In the genomic region with DNA sequence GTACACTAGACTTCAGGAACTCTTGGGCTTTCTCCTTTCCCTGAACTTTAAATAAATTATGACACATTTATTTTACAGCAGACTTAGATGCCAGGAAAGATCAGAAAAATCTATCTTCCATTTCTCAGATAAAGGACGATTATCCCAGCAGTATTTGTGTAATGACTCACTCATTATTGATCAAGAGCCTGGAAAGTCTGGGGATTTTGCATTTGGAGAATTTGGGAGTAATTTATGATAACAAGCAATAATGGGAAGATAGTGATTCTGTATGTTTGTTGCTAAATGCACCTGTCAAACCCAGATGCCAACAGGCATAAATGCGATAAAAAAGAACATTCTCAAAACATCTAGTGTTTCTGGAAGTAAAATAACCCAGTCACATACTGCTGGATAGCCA, we compare ENCODE assay signal across 27 cellular contexts.
"Had no signal": no experiment of that assay in that cellular context is flagged by ENCODE, and none has a peak within 500 bp of the region (broad histone marks: within the 10 kb centered on the region; RNA-seq: fewer than 3 reads in every experiment).

No MANE protein-coding gene starts in this region.

- H3K4me3 ChIP-seq: colonic mucosa, coronary artery, dorsolateral prefrontal cortex, esophagus muscularis mucosa, esophagus squamous epithelium, gastrocnemius medialis, gastroesophageal sphincter, heart left ventricle, heart right ventricle had no signal

- H3K27ac ChIP-seq: colonic mucosa, coronary artery, dorsolateral prefrontal cortex, epithelial cell of prostate, esophagus muscularis mucosa, esophagus squamous epithelium, foreskin keratinocyte, gastrocnemius medialis, gastroesophageal sphincter, heart left ventricle, heart right ventricle had no signal

- H3K4me3 Mint-ChIP-seq: dendritic cell treated with granulocyte-macrophage colony-stimulating factor and Interleukin-4, amounts not matched to agents 40 ng/mL and 50 ng/mL, for 4 days; effector memory CD8-positive, alpha-beta T cell; endodermal cell had no signal

- DNase-seq: colonic mucosa; cortex of kidney; dermis blood vessel endothelial cell; dorsolateral prefrontal cortex; effector CD4-positive, alpha-beta T cell; effector CD8-positive, alpha-beta T cell; effector memory CD4-positive, alpha-beta T cell; effector memory CD8-positive, alpha-beta T cell; endodermal cell; erythroblast; esophagus squamous epithelium; foreskin keratinocyte; foreskin melanocyte; gastrocnemius medialis; glutamatergic neuron; head of caudate nucleus; heart left ventricle; heart right ventricle had no signal

- H3K36me3 ChIP-seq: colonic mucosa, esophagus muscularis mucosa, esophagus squamous epithelium, gastrocnemius medialis, gastroesophageal sphincter, heart left ventricle, heart right ventricle had no signal

- H3K27ac Mint-ChIP-seq: dendritic cell treated with granulocyte-macrophage colony-stimulating factor and Interleukin-4, amounts not matched to agents 40 ng/mL and 50 ng/mL, for 4 days; effector memory CD8-positive, alpha-beta T cell; endodermal cell had no signal

- ATAC-seq: effector memory CD8-positive, alpha-beta T cell; esophagus mucosa; foreskin keratinocyte; gastrocnemius medialis; gastroesophageal sphincter; heart left ventricle; heart right ventricle had no signal

- H3K4me1 Mint-ChIP-seq: endodermal cell had no signal

- H3K9me3 Mint-ChIP-seq: effector memory CD8-positive, alpha-beta T cell had no signal

- H3K4me1 ChIP-seq: colonic mucosa, esophagus muscularis mucosa, esophagus squamous epithelium, foreskin keratinocyte, gastrocnemius medialis, gastroesophageal sphincter, heart left ventricle, heart right ventricle had no signal

- H3K27me3 Mint-ChIP-seq: dendritic cell treated with granulocyte-macrophage colony-stimulating factor and Interleukin-4, amounts not matched to agents 40 ng/mL and 50 ng/mL, for 4 days had no signal

- FAIRE-seq: colon, endothelial cell of umbilical vein, frontal cortex had no signal

- H3K27me3 ChIP-seq: colonic mucosa, dorsolateral prefrontal cortex, esophagus muscularis mucosa, esophagus squamous epithelium, foreskin keratinocyte, gastrocnemius medialis, gastroesophageal sphincter, heart left ventricle, heart right ventricle had no signal

- H3K9me3 ChIP-seq: colonic mucosa, esophagus muscularis mucosa, esophagus squamous epithelium, gastrocnemius medialis had no signal
